11 cellular contexts compared by ENCODE assay signal in genomic region chr7:139830292-139830691, GRCh38. TPM values are rescaled to one million over a fixed set of nuclear protein-coding genes. Genes with fewer than 3 reads are reported as not detected.
DNase-seq lines count a peak whose midpoint lies in the region; ATAC-seq and TF ChIP-seq lines count a peak whose summit lies in the region.
"Had no signal": no experiment of that assay in that cellular context is flagged by ENCODE, and none has a peak within 500 bp of the region (broad histone marks: within the 10 kb centered on the region; RNA-seq: fewer than 3 reads in every experiment).

No MANE protein-coding gene starts in this region.

- peaks cover 52% of the 10 kb centered on the region for H3K4me1 Mint-ChIP-seq in Calu3 (ENCODE audit: low read depth, unreplicated experiment)

- peak overlapping the region; percentile 65 for H3K4me3 ChIP-seq in Loucy (ENCODE audit: low read length, poor library complexity, severe bottlenecking)
- peak overlapping the region; percentile 12 to 40 (median 17) for H3K4me3 ChIP-seq in esophagus muscularis mucosa

- BruUV-seq in Calu3 (replicated peaks; lab: Mats Ljungman, UMichigan) = no TSS peak

- WGBS in esophagus muscularis mucosa = 76% methylated on average over 4 of the region's 4 CpGs

- H3K27me3 Mint-ChIP-seq in Calu3 (ENCODE audit: unreplicated experiment) = no peaks in the 10 kb centered on the region
- H3K27me3 Mint-ChIP-seq: naive B cell had no signal

- peak overlapping the region; percentile 79; the same call in 1 of the 2 replicates for H2AFZ ChIP-seq in Loucy (ENCODE audit: low read length)

- peak overlapping the region; percentile 70 for H3K4me2 ChIP-seq in Loucy (ENCODE audit: low read depth, low read length, poor library complexity, severe bottlenecking)

- H3K4me1 ChIP-seq in Loucy (ENCODE audit: insufficient read depth, low read length, poor library complexity, severe bottlenecking) (peaks cover 30% of the 10 kb centered on the region), esophagus muscularis mucosa (no peaks in the 10 kb centered on the region)

- no peak for TF ChIP-seq EP300 in esophagus muscularis mucosa (IDR thresholded peaks at IDR 0.05)

- 0 out of 2 replicates have a peak, but pooled peaks cover under 1% of the 10 kb centered on the region for H3K9me3 ChIP-seq in Loucy (ENCODE audit: insufficient read depth, low read depth, low read length)
- no peaks in the 10 kb centered on the region for H3K9me3 ChIP-seq in esophagus muscularis mucosa

- H4K20me1 ChIP-seq in Loucy (ENCODE audit: insufficient read depth, low read length, poor library complexity, severe bottlenecking) = no peaks in the 10 kb centered on the region

- TF ChIP-seq CTCF in Calu3 (IDR thresholded peaks at IDR 0.05; ENCODE audit: unreplicated experiment) (no peak), Loucy (conservative IDR thresholded peaks at IDR 0.05; ENCODE audit: low read length) (no peak), esophagus muscularis mucosa (IDR thresholded peaks at IDR 0.05) (no peak)

- peak overlapping the region; percentile 73 for H3K4me3 Mint-ChIP-seq in Calu3 (ENCODE audit: low read depth, unreplicated experiment)

- no peaks in the 10 kb centered on the region for H3F3A ChIP-seq in Loucy (ENCODE audit: low read depth)

- DNase-seq in Calu3 = no peak
- no peak for DNase-seq in esophagus muscularis mucosa (ENCODE audit: extremely low spot score)
- DNase-seq in renal cortical epithelial cell (ENCODE audit: low read depth) = peak; percentile 40
- DNase-seq in COR-L47 (lab: John Stamatoyannopoulos, UW) = no peak
- DNase-seq in NCI-H2227 treated with DMSO at 0.1 percent for 48 hours (lab: John Stamatoyannopoulos, UW) = no peak
- DNase-seq: naive B cell, NCI-H2081 treated with DMSO at 0.1 percent for 48 hours, OCI-M1, substantia nigra had no signal

- CTCF ChIA-PET in Calu3 (lab: Charles Lee) = interaction anchor here (0.8 to 0.9 kb wide), 3 partner anchors 10 to 86 kb away, joined by 3 to 4 read pairs (median 3); no protein-coding TSS in a partner anchor

- no peak for ATAC-seq in GM21825 (IDR thresholded peaks at IDR 0.05; ENCODE audit: unreplicated experiment)

- H3K79me2 ChIP-seq in Loucy (ENCODE audit: insufficient read depth, low read length) = no peaks in the 10 kb centered on the region

- H3K9me3 Mint-ChIP-seq in Calu3 (ENCODE audit: low read depth, unreplicated experiment) = peaks cover 10% of the 10 kb centered on the region

- H3K36me3 ChIP-seq in Loucy (ENCODE audit: insufficient read depth, low read length) (no peaks in the 10 kb centered on the region), esophagus muscularis mucosa (no peaks in the 10 kb centered on the region)

- peaks cover 20% of the 10 kb centered on the region for H3K36me3 Mint-ChIP-seq in Calu3 (ENCODE audit: insufficient read depth, unreplicated experiment)

- H3K9me2 ChIP-seq in Loucy (replicated peaks; ENCODE audit: low read depth, low read length) = no peaks in the 10 kb centered on the region

- H3K27ac ChIP-seq in esophagus muscularis mucosa (replicated peaks in 1 of 4) = peak overlapping the region in 1 of 4 donors; percentile 15

- H3K27me3 ChIP-seq in Loucy (ENCODE audit: insufficient read depth, low read length, poor library complexity, severe bottlenecking) = no peaks in the 10 kb centered on the region
- H3K27me3 ChIP-seq in esophagus muscularis mucosa = no peaks in the 10 kb centered on the region

- intact Hi-C loops in Calu3 (cut with micrococcal nuclease; ENCODE audit: unreplicated experiment) = no loop called here
- intact Hi-C loops in esophagus muscularis mucosa (cut with DNase I) = no loop called here

- H3K27ac Mint-ChIP-seq in Calu3 (ENCODE audit: unreplicated experiment) = peak overlapping the region; percentile 99

- peak overlapping the region; percentile 32 for H3K9ac ChIP-seq in Loucy (ENCODE audit: low read depth, low read length, poor library complexity, severe bottlenecking)

- TF ChIP-seq POLR2A in esophagus muscularis mucosa (IDR thresholded peaks at IDR 0.05; ENCODE audit: low read depth) = no peak

RNA-seq across cellular contexts. Expression of gene TBXAS1, which starts 1.2 kb away (rescaled TPM):
- total RNA-seq in Calu3 (2022) (31.2 and 33.0 TPM in 2 replicates), esophagus muscularis mucosa (10 to 100 TPM in 3 of 4 donors, 1 to 10 TPM in 1; 9.8 to 31.3 (median 13.5) TPM), renal cortical epithelial cell (10.4 and 35.5 TPM in 2 replicates)

RNA-seq across cellular contexts. Expression of gene HIPK2, which starts 52.5 kb away (rescaled TPM):
- 30.9 and 33.4 TPM in 2 replicates for total RNA-seq in Calu3 (2022)
- total RNA-seq in esophagus muscularis mucosa = 10 to 100 TPM; 20.9 to 40.9 (median 26.7) TPM
- 22.7 and 186 TPM in 2 replicates for total RNA-seq in renal cortical epithelial cell
